In genomic region chrX:55783723-55784122, GRCh38 we compare ENCODE assay signal across 1 cellular context.
TF ChIP-seq lines count a peak whose summit lies in the region.

No MANE protein-coding gene starts in this region.

TF ChIP-seq in IMR-90, 13 proteins besides CTCF, POLR2A, EP300 and RAD21 (continued from another document):
- no peak for TF ChIP-seq ELK1 (IDR thresholded peaks at IDR 0.05; ENCODE audit: borderline replicate concordance, low read depth, low read length)
- TF ChIP-seq FOS (IDR thresholded peaks at IDR 0.05; ENCODE audit: low read depth, low read length): no peak
